21 cellular contexts compared by ENCODE assay signal in genomic region chr13:52029569-52029968, GRCh38.
"Had no signal": no experiment of that assay in that cellular context is flagged by ENCODE, and none has a peak within 500 bp of the region (broad histone marks: within the 10 kb centered on the region; RNA-seq: fewer than 3 reads in every experiment).

No MANE protein-coding gene starts in this region.

- H3K27ac ChIP-seq: breast epithelium, lower lobe of right lung, neutrophil, parathyroid adenoma, right lobe of liver, testis, upper lobe of left lung had no signal

- H3K9me3 ChIP-seq: lower lobe of right lung, neutrophil, right lobe of liver, testis, upper lobe of left lung had no signal

- H3K4me3 ChIP-seq: breast epithelium, lower lobe of right lung, right lobe of liver, smooth muscle cell, testis, upper lobe of left lung had no signal

- H3K27me3 Mint-ChIP-seq: activated naive CD4-positive, alpha-beta T cell treated with anti-CD3 and anti-CD28 coated beads, Interleukin-2, amount 50 U/mL, for 24 hours; dendritic cell treated with granulocyte-macrophage colony-stimulating factor and Interleukin-4, amounts not matched to agents 40 ng/mL and 50 ng/mL, for 4 days; natural killer cell treated with Interleukin-12 subunit alpha and Interleukin-12 subunit beta and Interleukin-15 and Interleukin-18, amount 100 ng/mL, for 72 hours had no signal

- H3K36me3 ChIP-seq: breast epithelium, right lobe of liver had no signal

- H3K27ac Mint-ChIP-seq: activated naive CD4-positive, alpha-beta T cell treated with anti-CD3 and anti-CD28 coated beads, Interleukin-2, amount 50 U/mL, for 24 hours; dendritic cell treated with granulocyte-macrophage colony-stimulating factor and Interleukin-4, amounts not matched to agents 40 ng/mL and 50 ng/mL, for 4 days; natural killer cell treated with Interleukin-12 subunit alpha and Interleukin-12 subunit beta and Interleukin-15 and Interleukin-18, amount 100 ng/mL, for 72 hours had no signal

- H3K4me3 Mint-ChIP-seq: activated naive CD4-positive, alpha-beta T cell treated with anti-CD3 and anti-CD28 coated beads, Interleukin-2, amount 50 U/mL, for 24 hours; dendritic cell treated with granulocyte-macrophage colony-stimulating factor and Interleukin-4, amounts not matched to agents 40 ng/mL and 50 ng/mL, for 4 days; natural killer cell treated with Interleukin-12 subunit alpha and Interleukin-12 subunit beta and Interleukin-15 and Interleukin-18, amount 100 ng/mL, for 72 hours had no signal

- H3K27me3 ChIP-seq: breast epithelium, neutrophil, right lobe of liver, testis, upper lobe of left lung had no signal

- ATAC-seq: lower lobe of right lung; natural killer cell treated with Interleukin-12 subunit alpha and Interleukin-12 subunit beta and Interleukin-15 and Interleukin-18, amount 100 ng/mL, for 72 hours; right lobe of liver had no signal

- DNase-seq: activated CD4-positive, alpha-beta T cell treated with anti-CD3 and anti-CD28 coated beads, Interleukin-2, amount 50 U/mL, for 1 hour; activated CD4-positive, CD25-positive, alpha-beta regulatory T cell; activated CD8-positive, alpha-beta memory T cell treated with anti-CD3 and anti-CD28 coated beads for 24 hours; activated CD8-positive, alpha-beta memory T cell treated with anti-CD3 and anti-CD28 coated beads, Interleukin-2, amount 50 U/mL, for 48 hours; activated gamma-delta T cell; cerebellar nuclear complex; effector CD8-positive, alpha-beta T cell; lower lobe of right lung; right lobe of liver; stimulated activated CD4-positive, alpha-beta T cell treated with anti-CD3 and anti-CD28 coated beads, Interleukin-4, amount 100 ng/mL, for 1 hour; T1000; testis; upper lobe of left lung had no signal

- H3K4me1 ChIP-seq: breast epithelium, parathyroid adenoma, testis had no signal

- H3K9me3 Mint-ChIP-seq: natural killer cell treated with Interleukin-12 subunit alpha and Interleukin-12 subunit beta and Interleukin-15 and Interleukin-18, amount 100 ng/mL, for 72 hours had no signal

- FAIRE-seq: astrocyte had no signal
